ENCODE assay signal across 23 cellular contexts in the genomic region with DNA sequence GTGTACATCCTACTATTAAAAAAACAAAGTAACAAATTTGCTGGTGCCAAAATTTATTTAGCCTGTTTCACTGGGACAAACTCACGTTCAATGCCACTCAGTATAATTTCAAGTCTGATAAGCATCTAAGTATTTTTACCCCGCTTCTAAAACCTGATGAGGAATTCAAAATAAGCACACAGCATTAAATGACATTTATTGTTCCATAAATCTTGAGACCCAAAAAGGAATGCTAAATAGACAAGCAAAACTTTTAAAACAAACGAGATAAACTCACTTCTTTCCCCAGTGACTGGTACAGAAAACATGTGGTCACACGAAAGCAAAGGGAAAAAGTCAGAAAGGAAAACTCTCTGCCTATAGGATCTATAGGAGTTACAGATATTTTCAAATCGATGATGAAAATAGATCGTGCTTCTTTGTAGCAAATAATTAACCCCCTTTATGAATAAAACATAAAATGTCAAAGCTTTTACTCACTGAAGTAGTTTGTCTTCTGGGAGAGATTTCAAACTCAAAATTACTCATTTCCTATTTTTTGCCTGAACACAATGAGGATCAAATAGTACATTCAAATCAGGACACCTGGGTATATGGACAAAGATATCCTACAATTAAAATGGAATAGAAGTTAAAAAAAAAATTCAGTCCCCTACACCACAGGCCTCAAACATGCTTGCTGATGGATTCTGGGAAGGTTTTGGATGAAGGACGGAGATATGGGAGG. TPM values are rescaled to one million over a fixed set of nuclear protein-coding genes. Genes with fewer than 3 reads are reported as not detected.
DNase-seq lines count a peak whose midpoint lies in the region; ATAC-seq and TF ChIP-seq lines count a peak whose summit lies in the region.
"Had no signal": no experiment of that assay in that cellular context is flagged by ENCODE, and none has a peak within 500 bp of the region (broad histone marks: within the 10 kb centered on the region; RNA-seq: fewer than 3 reads in every experiment).

No MANE protein-coding gene starts in this region.

- POLR2A ChIA-PET in A673 (lab: Charles Lee; ENCODE audit: low non-redundant PET), result no interaction called here

- 22% methylated on average over 7 of the region's 7 CpGs for WGBS in prostate gland

- H3K27me3 ChIP-seq in A673 (replicated peaks; ENCODE audit: insufficient read depth, low read depth, low read length, poor library complexity) (no peaks in the 10 kb centered on the region), SJCRH30 (no peaks in the 10 kb centered on the region), prostate gland (replicated peaks; ENCODE audit: insufficient read depth) (no peaks in the 10 kb centered on the region)
- H3K27me3 ChIP-seq: heart right ventricle had no signal

- no TSS peak for BruUV-seq in A673 (replicated peaks; lab: Mats Ljungman, UMichigan)

- H3K4me1 Mint-ChIP-seq in activated T-helper 2 cell treated with anti-CD3 and anti-CD28 coated beads, Interferon-gamma antibody, Interleukin-2, Interleukin-4, amounts not matched to agents 10 μg/mL and 5 μg/mL and 100 μg/mL, durations not matched to agents 14 hours and 24 hours and 36 hours (ENCODE audit: low read depth), result peaks cover 28% of the 10 kb centered on the region

- H3K27ac ChIP-seq in A673 (ENCODE audit: low read depth, low read length, poor library complexity, severe bottlenecking) (no peak overlapping the region), SJCRH30 (no peak overlapping the region), prostate gland (no peak overlapping the region)
- H3K27ac ChIP-seq: coronary artery, heart right ventricle, psoas muscle, skin epidermis, thoracic aorta had no signal

- no peaks in the 10 kb centered on the region for H3K9me3 Mint-ChIP-seq in activated T-helper 2 cell treated with anti-CD3 and anti-CD28 coated beads, Interferon-gamma antibody, Interleukin-2, Interleukin-4, amounts not matched to agents 10 μg/mL and 5 μg/mL and 100 μg/mL, durations not matched to agents 14 hours and 24 hours and 36 hours
- H3K9me3 Mint-ChIP-seq: CD4-positive, alpha-beta T cell; stimulated activated naive B cell treated with anti-CD40 and anti-IgM and Interleukin-4, amounts not matched to agents 10 μg/mL and 1 μg/mL and 100 μg/mL, for 72 hours had no signal

- H3K4me3 Mint-ChIP-seq in activated T-helper 2 cell treated with anti-CD3 and anti-CD28 coated beads, Interferon-gamma antibody, Interleukin-2, Interleukin-4, amounts not matched to agents 10 μg/mL and 5 μg/mL and 100 μg/mL, durations not matched to agents 14 hours and 24 hours and 36 hours (ENCODE audit: low read depth), result no peak overlapping the region
- H3K4me3 Mint-ChIP-seq: CD4-positive, alpha-beta T cell; stimulated activated naive B cell treated with anti-CD40 and anti-IgM and Interleukin-4, amounts not matched to agents 10 μg/mL and 1 μg/mL and 100 μg/mL, for 72 hours had no signal

- DNase-seq in A673 (ENCODE audit: low spot score) (peak; percentile 12), EH (ENCODE audit: low read depth) (peak; percentile 62), glomerular endothelial cell (ENCODE audit: extremely low read depth, low read depth, low spot score) (peak; percentile 27), SJCRH30 (no peak), prostate gland (ENCODE audit: low spot score) (no peak)
- DNase-seq in activated T-helper 2 cell treated with anti-CD3 and anti-CD28 coated beads, Interferon-gamma antibody, Interleukin-2, Interleukin-4, amounts not matched to agents 10 μg/mL and 5 μg/mL and 100 μg/mL, durations not matched to agents 14 hours and 24 hours and 36 hours (ENCODE audit: low spot score), result no peak
- DNase-seq: activated CD4-positive, alpha-beta T cell treated with anti-CD3 and anti-CD28 coated beads for 4 hours; CD4-positive, alpha-beta T cell; DMS153; heart right ventricle; mucosa of descending colon; NCI-H1105 treated with DMSO at 0.1 percent for 48 hours; NCI-H2081; NCI-H446; OCI-M1; psoas muscle; stimulated activated CD4-positive, alpha-beta T cell treated with anti-CD3 and anti-CD28 coated beads, Interleukin-2, amount 100 ng/mL, for 24 hours; stimulated activated naive B cell treated with anti-CD40 and anti-IgM and Interleukin-4, amounts not matched to agents 10 μg/mL and 1 μg/mL and 100 μg/mL, for 72 hours had no signal

- peak overlapping the region; percentile 51 for H3K27ac Mint-ChIP-seq in activated T-helper 2 cell treated with anti-CD3 and anti-CD28 coated beads, Interferon-gamma antibody, Interleukin-2, Interleukin-4, amounts not matched to agents 10 μg/mL and 5 μg/mL and 100 μg/mL, durations not matched to agents 14 hours and 24 hours and 36 hours
- H3K27ac Mint-ChIP-seq: CD4-positive, alpha-beta T cell; stimulated activated naive B cell treated with anti-CD40 and anti-IgM and Interleukin-4, amounts not matched to agents 10 μg/mL and 1 μg/mL and 100 μg/mL, for 72 hours had no signal

- H3K4me3 ChIP-seq in A673 (ENCODE audit: low read depth, low read length, poor library complexity, severe bottlenecking), result no peak overlapping the region
- no peak overlapping the region for H3K4me3 ChIP-seq in SJCRH30
- H3K4me3 ChIP-seq in prostate gland, result no peak overlapping the region
- H3K4me3 ChIP-seq: coronary artery, heart right ventricle, mucosa of descending colon, psoas muscle, skin epidermis, thoracic aorta had no signal

- no peak for TF ChIP-seq POLR2A in prostate gland (IDR thresholded peaks at IDR 0.05)

- H3K27me3 Mint-ChIP-seq in activated T-helper 2 cell treated with anti-CD3 and anti-CD28 coated beads, Interferon-gamma antibody, Interleukin-2, Interleukin-4, amounts not matched to agents 10 μg/mL and 5 μg/mL and 100 μg/mL, durations not matched to agents 14 hours and 24 hours and 36 hours (ENCODE audit: low read depth), result no peaks in the 10 kb centered on the region
- H3K27me3 Mint-ChIP-seq: CD4-positive, alpha-beta T cell; stimulated activated naive B cell treated with anti-CD40 and anti-IgM and Interleukin-4, amounts not matched to agents 10 μg/mL and 1 μg/mL and 100 μg/mL, for 72 hours had no signal

- H3K9me3 ChIP-seq in A673 (ENCODE audit: low read depth, low read length, poor library complexity, severe bottlenecking) (no peaks in the 10 kb centered on the region), SJCRH30 (replicated peaks) (no peaks in the 10 kb centered on the region), prostate gland (no peaks in the 10 kb centered on the region)
- H3K9me3 ChIP-seq: heart right ventricle, mucosa of descending colon, psoas muscle, thoracic aorta had no signal

- peaks cover 62% of the 10 kb centered on the region for H3K36me3 Mint-ChIP-seq in activated T-helper 2 cell treated with anti-CD3 and anti-CD28 coated beads, Interferon-gamma antibody, Interleukin-2, Interleukin-4, amounts not matched to agents 10 μg/mL and 5 μg/mL and 100 μg/mL, durations not matched to agents 14 hours and 24 hours and 36 hours (ENCODE audit: low read depth)

- no peak for TF ChIP-seq CTCF in A673 (conservative IDR thresholded peaks at IDR 0.05; ENCODE audit: low read depth, low read length)
- no peak for TF ChIP-seq CTCF in prostate gland (IDR thresholded peaks at IDR 0.05)

- CTCF ChIA-PET in A673 (lab: Charles Lee), result interaction anchor here (0.6 kb wide), 1 partner anchor 246 kb away, joined by 13 read pairs; no protein-coding TSS in a partner anchor

- H3K36me3 ChIP-seq in A673 (ENCODE audit: insufficient read depth, low read length, poor library complexity, severe bottlenecking) (peaks cover 56% of the 10 kb centered on the region), SJCRH30 (peaks cover 14% of the 10 kb centered on the region), prostate gland (peaks cover 0 to 3% of the 10 kb centered on the region in 2 donors)

- ATAC-seq in GM21529 (IDR thresholded peaks at IDR 0.05; ENCODE audit: unreplicated experiment) (no peak), GM21576 (IDR thresholded peaks at IDR 0.05; ENCODE audit: unreplicated experiment) (no peak)
- ATAC-seq: heart right ventricle; mucosa of descending colon; psoas muscle; stimulated activated naive B cell treated with anti-CD40 and anti-IgM and Interleukin-4, amounts not matched to agents 10 μg/mL and 1 μg/mL and 100 μg/mL, for 72 hours had no signal

- peaks cover 9% of the 10 kb centered on the region for H3K4me1 ChIP-seq in A673 (ENCODE audit: insufficient read depth, low read length, poor library complexity, severe bottlenecking)
- no peaks in the 10 kb centered on the region for H3K4me1 ChIP-seq in SJCRH30
- H3K4me1 ChIP-seq in prostate gland (replicated peaks), result no peaks in the 10 kb centered on the region
- H3K4me1 ChIP-seq: psoas muscle had no signal

- intact Hi-C loops in A673 (cut with micrococcal nuclease; ENCODE audit: unreplicated experiment) (no loop called here), prostate gland (cut with DNase I) (no loop called here)
- intact Hi-C loops in activated T-helper 2 cell treated with anti-CD3 and anti-CD28 coated beads, Interferon-gamma antibody, Interleukin-2, Interleukin-4, amounts not matched to agents 10 μg/mL and 5 μg/mL and 100 μg/mL, durations not matched to agents 14 hours and 24 hours and 36 hours (cut with micrococcal nuclease), result no loop called here

RNA-seq across cellular contexts. Expression of a gene that starts 51.7 kb away (rescaled TPM):
- 55.3 and 59.4 TPM in 2 replicates for total RNA-seq in A673 (2021)
- 59.2 and 63.8 TPM in 2 replicates for total RNA-seq in activated T-helper 2 cell treated with anti-CD3 and anti-CD28 coated beads, Interferon-gamma antibody, Interleukin-2, Interleukin-4, amounts not matched to agents 10 μg/mL and 5 μg/mL and 100 μg/mL, durations not matched to agents 14 hours and 24 hours and 36 hours
- total RNA-seq in glomerular endothelial cell, result 54.1 and 75.0 TPM in 2 replicates
- total RNA-seq in SJCRH30 (2014; rRNA removed; shearing (Covaris generic)), result 38.8 and 40.9 TPM in 2 replicates
- total RNA-seq in prostate gland, result 10 to 100 TPM; 52.3 to 57.2 TPM

Comparison
In these comparisons a context has a peak if more than half of its experiments do, and no peak if none do; other contexts are left out.
1. DNase-seq: peak in A673 (single experiment), EH (single experiment) and glomerular endothelial cell (single experiment); none in activated T-helper 2 cell treated with anti-CD3 and anti-CD28 coated beads, Interferon-gamma antibody, Interleukin-2, Interleukin-4, amounts not matched to agents 10 μg/mL and 5 μg/mL and 100 μg/mL, durations not matched to agents 14 hours and 24 hours and 36 hours (single experiment), SJCRH30 (0 of 2) and prostate gland (single experiment).